Comparison of ENCODE assay signal across 36 cellular contexts in genomic region chr3:134092231-134092701, GRCh38.
DNase-seq lines count a peak whose midpoint lies in the region; ATAC-seq, FAIRE-seq and TF ChIP-seq lines count a peak whose summit lies in the region.
"Had no signal": no experiment of that assay in that cellular context is flagged by ENCODE, and none has a peak within 500 bp of the region (broad histone marks: within the 10 kb centered on the region; RNA-seq: fewer than 3 reads in every experiment).

No MANE protein-coding gene starts in this region.

- no peaks in the 10 kb centered on the region for H3K79me2 ChIP-seq in HepG2 (ENCODE audit: insufficient read depth, low read length)

- H3K4me3 ChIP-seq in liver (ENCODE audit: low read depth in 1 of 3, low read length in 3 of 3) (no peak overlapping the region), HepG2 (replicated peaks in 1 of 3; ENCODE audit: insufficient read depth in 1 of 3, low read depth in 2 of 3, low read length in 3 of 3) (no peak overlapping the region), pancreas (no peak overlapping the region)
- H3K4me3 ChIP-seq: PC-9, sigmoid colon, tibial nerve had no signal

- POLR2A ChIA-PET in HepG2 (lab: Yijun Ruan, JAX) = no interaction called here

- no peak overlapping the region for H2AFZ ChIP-seq in HepG2 (ENCODE audit: low read length)
- H2AFZ ChIP-seq: PC-9 had no signal

- no peak overlapping the region for H3K9ac ChIP-seq in liver (ENCODE audit: low read depth in 1 of 2, low read length in 2 of 2)
- no peak overlapping the region for H3K9ac ChIP-seq in HepG2 (ENCODE audit: insufficient read depth, low read depth, low read length)

- FAIRE-seq in HepG2 (lab: Jason Lieb, UNC) (no peak), pancreas (lab: Jason Lieb, UNC) (no peak)
- FAIRE-seq: bronchial epithelial cell, colon, GM18507, H1, islet of Langerhans had no signal

- no peaks in the 10 kb centered on the region for H3K27me3 ChIP-seq in liver (ENCODE audit: control insufficient read depth in 4 of 4, insufficient read depth in 4 of 4, low read length in 3 of 4)
- no peaks in the 10 kb centered on the region for H3K27me3 ChIP-seq in HepG2 (ENCODE audit: control insufficient read depth in 1 of 2, insufficient read depth in 2 of 2, low read length in 2 of 2)
- no peaks in the 10 kb centered on the region for H3K27me3 ChIP-seq in pancreas
- H3K27me3 ChIP-seq: neutrophil, sigmoid colon, tibial nerve had no signal

- no peak for TF ChIP-seq EP300 in HepG2 (IDR thresholded peaks at IDR 0.05; ENCODE audit: low read depth in 2 of 2, low read length in 2 of 2)
- TF ChIP-seq EP300 in HepG2 (CRISPR knock-in tag; IDR thresholded peaks at IDR 0.05; ENCODE audit: borderline replicate concordance) = no peak

- H3K4me1 ChIP-seq in liver (ENCODE audit: control insufficient read depth in 4 of 4, insufficient read depth in 4 of 4, low read length in 3 of 4) (no peaks in the 10 kb centered on the region), HepG2 (ENCODE audit: insufficient read depth, low read length) (0 out of 2 replicates have a peak, but pooled peaks cover 7% of the 10 kb centered on the region), pancreas (no peaks in the 10 kb centered on the region)
- H3K4me1 ChIP-seq: sigmoid colon, tibial nerve had no signal

- no peak overlapping the region for H3K4me2 ChIP-seq in HepG2 (ENCODE audit: low read depth, low read length)
- H3K4me2 ChIP-seq: PC-9 had no signal

- intact Hi-C loops in HepG2 (cut with micrococcal nuclease; ENCODE audit: unreplicated experiment) = no loop called here
- intact Hi-C loops in left colon (cut with DNase I, micrococcal nuclease) = no loop called here
- intact Hi-C loops in pancreas (cut with DNase I) = no loop called here

- TF ChIP-seq RAD21 in liver (IDR thresholded peaks at IDR 0.05) = no peak
- TF ChIP-seq RAD21 in HepG2 (CRISPR knock-in tag; IDR thresholded peaks at IDR 0.05) = no peak

- no peaks in the 10 kb centered on the region for H4K20me1 ChIP-seq in HepG2 (ENCODE audit: insufficient read depth, low read length)

- H3K9me3 ChIP-seq in liver (ENCODE audit: control insufficient read depth in 4 of 4, low read length in 3 of 4) (peaks cover 0 to 2% (median 0%) of the 10 kb centered on the region in 4 donors), HepG2 (ENCODE audit: low read length) (no peaks in the 10 kb centered on the region), pancreas (no peaks in the 10 kb centered on the region)
- H3K9me3 ChIP-seq: neutrophil, sigmoid colon had no signal

- DNase-seq in HepG2 (ENCODE audit: low spot score) (no peak), amniotic epithelial cell (ENCODE audit: low read depth) (peak; percentile 92), left colon (no peak), COLO829 (ENCODE audit: low spot score) (no peak), pancreas (no peak)
- DNase-seq in activated CD4-positive, alpha-beta T cell treated with anti-CD3 and anti-CD28 coated beads for 1 hour = no peak
- DNase-seq: activated CD4-positive, alpha-beta T cell treated with anti-CD3 and anti-CD28 coated beads for 4 hours; activated CD8-positive, alpha-beta memory T cell treated with anti-CD3 and anti-CD28 coated beads for 24 hours; activated effector memory CD4-positive, alpha-beta T cell treated with anti-CD3 and anti-CD28 coated beads, Interleukin-2, amount 50 U/mL, for 16 hours; activated T-cell treated with anti-CD3 and anti-CD28 coated beads for 4 hours; anterior cingulate cortex; DMS79 treated with DMSO at 0.1 percent for 48 hours; Karpas-422; left ventricle myocardium superior; midbrain; naive thymus-derived CD4-positive, alpha-beta T cell; NCI-H1436; PC-9; Right ventricle myocardium superior; sigmoid colon; stimulated activated CD4-positive, alpha-beta T cell treated with anti-CD3 and anti-CD28 coated beads, Interleukin-15, amount 100 ng/mL, for 24 hours; stimulated activated CD4-positive, alpha-beta T cell treated with anti-CD3 and anti-CD28 coated beads, Interleukin-4, amount 100 ng/mL, for 4 hours; T-helper 9 cell had no signal

- H3K27ac ChIP-seq in liver (ENCODE audit: low read depth in 1 of 2, low read length in 2 of 2) (no peak overlapping the region), HepG2 (ENCODE audit: extremely low read length, insufficient read depth, low read length) (no peak overlapping the region), pancreas (no peak overlapping the region)
- H3K27ac ChIP-seq: 22Rv1, C4-2B, HL-60, neutrophil, PC-9, sigmoid colon, tibial nerve, VCaP had no signal

- CTCF ChIA-PET in HepG2 (lab: Yijun Ruan, JAX; ENCODE audit: low intra/inter-chr PET ratio, low total read pairs) = no interaction called here

- WGBS in liver = 48% methylated on average over 3 of the region's 3 CpGs
- WGBS in HepG2 (ENCODE audit: low lambda C conversion rate) = 3% methylated on average over 3 of the region's 3 CpGs
- WGBS in pancreas, 2 donors = 40 to 49% methylated on average over 3 of the region's 3 CpGs

- in situ Hi-C loops in HepG2 (cut with HindIII; ENCODE audit: extremely low pct_ligation_motif_present, low pct_unique_long_range_greater_than_20kb) = no loop called here

- no peak for TF ChIP-seq POLR2A in HepG2 (IDR thresholded peaks at IDR 0.05; ENCODE audit: insufficient read depth in 1 of 2, low read depth in 2 of 2, low read length in 2 of 2)

- no TSS peak for BruUV-seq in HepG2 (replicated peaks; lab: Mats Ljungman, UMichigan)

- ATAC-seq in HepG2 (no peak), left colon (peak; percentile 26), HG03469 (IDR thresholded peaks at IDR 0.05; ENCODE audit: unreplicated experiment) (no peak), pancreas (no peak)
- ATAC-seq: left ventricle myocardium superior; naive thymus-derived CD4-positive, alpha-beta T cell had no signal

- TF ChIP-seq CTCF in liver (IDR thresholded peaks at IDR 0.05; ENCODE audit: low read depth, low read length, missing input control) (no peak), HepG2 (CRISPR knock-in tag; IDR thresholded peaks at IDR 0.05) (no peak), pancreas (IDR thresholded peaks at IDR 0.05) (no peak)

- H3K36me3 ChIP-seq in liver (ENCODE audit: control insufficient read depth in 4 of 4, insufficient read depth in 3 of 4, low read depth in 1 of 4, low read length in 3 of 4) = no peaks in the 10 kb centered on the region
- H3K36me3 ChIP-seq in HepG2 (replicated peaks in 1 of 2; ENCODE audit: control insufficient read depth in 1 of 2, insufficient read depth in 2 of 2, low read length in 2 of 2) = no peaks in the 10 kb centered on the region
- H3K36me3 ChIP-seq in pancreas = no peaks in the 10 kb centered on the region
- H3K36me3 ChIP-seq: neutrophil, sigmoid colon, tibial nerve had no signal

TF ChIP-seq in liver, 16 proteins besides CTCF, POLR2A, EP300 and RAD21:
- TF ChIP-seq FOXA2 (IDR thresholded peaks at IDR 0.05) = no peak
- no peak for TF ChIP-seq YY1 (IDR thresholded peaks at IDR 0.05)
- TF ChIP-seq, protein P1, sequence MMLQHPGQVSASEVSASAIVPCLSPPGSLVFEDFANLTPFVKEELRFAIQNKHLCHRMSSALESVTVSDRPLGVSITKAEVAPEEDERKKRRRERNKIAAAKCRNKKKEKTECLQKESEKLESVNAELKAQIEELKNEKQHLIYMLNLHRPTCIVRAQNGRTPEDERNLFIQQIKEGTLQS (IDR thresholded peaks at IDR 0.05) = no peak
- no peak for TF ChIP-seq JUND (IDR thresholded peaks at IDR 0.05)
- TF ChIP-seq NR2F2 (IDR thresholded peaks at IDR 0.05) = peak; percentile 31

TF ChIP-seq in HepG2, 621 proteins besides CTCF, POLR2A, EP300 and RAD21:
- TF ChIP-seq ZSCAN25 (CRISPR knock-in tag; IDR thresholded peaks at IDR 0.05) (no peak), ZNF577 (CRISPR knock-in tag; IDR thresholded peaks at IDR 0.05; ENCODE audit: borderline replicate concordance, low read depth) (no peak), KDM6A (CRISPR knock-in tag; IDR thresholded peaks at IDR 0.05; ENCODE audit: low read depth) (no peak), SALL1 (CRISPR knock-in tag; IDR thresholded peaks at IDR 0.05) (no peak)
- TF ChIP-seq, protein P2, sequence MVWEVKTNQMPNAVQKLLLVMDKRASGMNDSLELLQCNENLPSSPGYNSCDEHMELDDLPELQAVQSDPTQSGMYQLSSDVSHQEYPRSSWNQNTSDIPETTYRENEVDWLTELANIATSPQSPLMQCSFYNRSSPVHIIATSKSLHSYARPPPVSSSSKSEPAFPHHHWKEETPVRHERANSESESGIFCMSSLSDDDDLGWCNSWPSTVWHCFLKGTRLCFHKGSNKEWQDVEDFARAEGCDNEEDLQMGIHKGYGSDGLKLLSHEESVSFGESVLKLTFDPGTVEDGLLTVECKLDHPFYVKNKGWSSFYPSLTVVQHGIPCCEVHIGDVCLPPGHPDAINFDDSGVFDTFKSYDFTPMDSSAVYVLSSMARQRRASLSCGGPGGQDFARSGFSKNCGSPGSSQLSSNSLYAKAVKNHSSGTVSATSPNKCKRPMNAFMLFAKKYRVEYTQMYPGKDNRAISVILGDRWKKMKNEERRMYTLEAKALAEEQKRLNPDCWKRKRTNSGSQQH (CRISPR knock-in tag; IDR thresholded peaks at IDR 0.05; ENCODE audit: low read depth) = no peak
